ENCODE assay signal across 12 cellular contexts in genomic region chr2:63977904-63978303, GRCh38. TPM values are rescaled to one million over a fixed set of nuclear protein-coding genes. Genes with fewer than 3 reads are reported as not detected.
A peak's percentile ranks its signal among the peaks of the same experiment; 100 is the strongest.
DNase-seq lines count a peak whose midpoint lies in the region; ATAC-seq lines count a peak whose summit lies in the region.
"Had no signal": no experiment of that assay in that cellular context is flagged by ENCODE, and none has a peak within 500 bp of the region (broad histone marks: within the 10 kb centered on the region; RNA-seq: fewer than 3 reads in every experiment).

No MANE protein-coding gene starts in this region.

- peaks cover 5% of the 10 kb centered on the region for H3K4me1 ChIP-seq in thymus (ENCODE audit: control insufficient read depth, insufficient read depth, low read length)
- H3K4me1 ChIP-seq: testis had no signal

- DNase-seq in stimulated activated CD4-positive, alpha-beta T cell treated with anti-CD3 and anti-CD28 coated beads, Interleukin-15, amount 100 ng/mL, for 24 hours = peak; percentile 46
- no peak for DNase-seq in stimulated activated CD4-positive, alpha-beta T cell treated with anti-CD3 and anti-CD28 coated beads, Interleukin-4, amount 100 ng/mL, for 4 hours
- peak; percentile 80 for DNase-seq in activated CD4-positive, alpha-beta T cell treated with anti-CD3 and anti-CD28 coated beads, Interleukin-2, amount 10 ng/mL, durations not matched to agents 24 days and 14 days
- DNase-seq in ecto neural progenitor cell (ENCODE audit: low spot score) (no peak), SIG-M5 (lab: John Stamatoyannopoulos, UW) (no peak)
- DNase-seq: left ventricle myocardium superior, NCI-H1048, Right ventricle myocardium superior, testis had no signal

- H3K27me3 ChIP-seq in thymus (ENCODE audit: control insufficient read depth, insufficient read depth) = no peaks in the 10 kb centered on the region
- H3K27me3 ChIP-seq: testis had no signal

- peaks cover 6% of the 10 kb centered on the region for H3K36me3 ChIP-seq in thymus (ENCODE audit: control insufficient read depth, insufficient read depth)

- H3K9me3 ChIP-seq in thymus (ENCODE audit: control insufficient read depth) = no peaks in the 10 kb centered on the region
- H3K9me3 ChIP-seq: testis had no signal

- ATAC-seq in HG02981 (IDR thresholded peaks at IDR 0.05; ENCODE audit: unreplicated experiment) = peak; percentile 71
- no peak for ATAC-seq in HG03045 (IDR thresholded peaks at IDR 0.05; ENCODE audit: unreplicated experiment)
- ATAC-seq: left ventricle myocardium superior had no signal

- peaks cover 45% of the 10 kb centered on the region for H3K36me3 Mint-ChIP-seq in activated CD4-positive, alpha-beta T cell treated with anti-CD3 and anti-CD28 coated beads, Interleukin-2, amount 10 ng/mL, durations not matched to agents 24 days and 14 days (ENCODE audit: low read depth)

- peak overlapping the region; percentile 26 for H3K4me3 Mint-ChIP-seq in activated CD4-positive, alpha-beta T cell treated with anti-CD3 and anti-CD28 coated beads, Interleukin-2, amount 10 ng/mL, durations not matched to agents 24 days and 14 days

- peak overlapping the region; percentile 76 for H3K27ac ChIP-seq in thymus (ENCODE audit: low read depth)
- H3K27ac ChIP-seq: testis had no signal

- H3K27me3 Mint-ChIP-seq in activated CD4-positive, alpha-beta T cell treated with anti-CD3 and anti-CD28 coated beads, Interleukin-2, amount 10 ng/mL, durations not matched to agents 24 days and 14 days = no peaks in the 10 kb centered on the region

- peak overlapping the region; percentile 74 for H3K27ac Mint-ChIP-seq in activated CD4-positive, alpha-beta T cell treated with anti-CD3 and anti-CD28 coated beads, Interleukin-2, amount 10 ng/mL, durations not matched to agents 24 days and 14 days

- 24% methylated on average over 5 of the region's 5 CpGs for WGBS in thymus

- intact Hi-C loops in activated CD4-positive, alpha-beta T cell treated with anti-CD3 and anti-CD28 coated beads, Interleukin-2, amount 10 ng/mL, durations not matched to agents 24 days and 14 days (cut with micrococcal nuclease) = loop anchor here (1.0 to 5.0 kb wide), 3 partner anchors 39 to 348 kb away; partner anchors contain the start of gene VPS54

- no peak overlapping the region for H3K4me3 ChIP-seq in thymus (ENCODE audit: low read length)
- H3K4me3 ChIP-seq: testis had no signal

- H3K9me3 Mint-ChIP-seq in activated CD4-positive, alpha-beta T cell treated with anti-CD3 and anti-CD28 coated beads, Interleukin-2, amount 10 ng/mL, durations not matched to agents 24 days and 14 days = no peaks in the 10 kb centered on the region

- H3K4me1 Mint-ChIP-seq in activated CD4-positive, alpha-beta T cell treated with anti-CD3 and anti-CD28 coated beads, Interleukin-2, amount 10 ng/mL, durations not matched to agents 24 days and 14 days = peaks cover 23% of the 10 kb centered on the region

RNA-seq across cellular contexts. Expression of gene VPS54, which starts 41.3 kb away (rescaled TPM):
- 14.3 and 15.6 TPM in 2 replicates for total RNA-seq in activated CD4-positive, alpha-beta T cell treated with anti-CD3 and anti-CD28 coated beads, Interleukin-2, amount 10 ng/mL, durations not matched to agents 24 days and 14 days
- 24.1 TPM for polyA plus RNA-seq in thymus

Comparison
In these comparisons a context has a peak if more than half of its experiments do, and no peak if none do; other contexts are left out.
1. DNase-seq: peak in stimulated activated CD4-positive, alpha-beta T cell treated with anti-CD3 and anti-CD28 coated beads, Interleukin-15, amount 100 ng/mL, for 24 hours (single experiment) and activated CD4-positive, alpha-beta T cell treated with anti-CD3 and anti-CD28 coated beads, Interleukin-2, amount 10 ng/mL, durations not matched to agents 24 days and 14 days (single experiment); none in stimulated activated CD4-positive, alpha-beta T cell treated with anti-CD3 and anti-CD28 coated beads, Interleukin-4, amount 100 ng/mL, for 4 hours (0 of 2), ecto neural progenitor cell (single experiment) and SIG-M5 (single experiment).